ENCODE assay signal across 19 cellular contexts in the genomic region with DNA sequence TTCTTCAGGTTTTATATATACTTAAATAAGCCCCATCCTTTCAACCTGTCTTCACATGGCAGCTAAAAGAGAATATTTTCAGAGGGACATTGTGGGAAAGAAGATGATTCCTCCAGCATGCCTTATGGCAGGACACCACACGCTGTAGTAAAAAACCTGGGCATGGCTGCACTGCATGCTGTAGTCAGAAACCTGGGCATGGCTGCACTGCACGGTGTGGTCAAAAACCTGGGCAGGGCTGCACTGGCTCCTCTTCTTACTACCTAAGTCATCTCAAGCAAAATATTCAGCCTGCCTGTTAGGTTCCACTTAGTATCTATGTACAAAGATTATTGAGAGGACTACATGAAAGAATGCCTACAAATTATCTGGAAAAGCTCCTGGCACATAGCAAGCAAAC.
"Had no signal": no experiment of that assay in that cellular context is flagged by ENCODE, and none has a peak within 500 bp of the region (broad histone marks: within the 10 kb centered on the region; RNA-seq: fewer than 3 reads in every experiment).

No MANE protein-coding gene starts in this region.

- DNase-seq: KBM-7, MV-4-11, NCI-H1048, NCI-H1105, NCI-H1417, NCI-H146, NCI-H1694 treated with DMSO at 0.1 percent for 48 hours, NCI-H1930, NCI-H2081, NCI-H2107, NCI-H2227 treated with DMSO at 0.1 percent for 48 hours, NCI-H524, NCI-H526 treated with DMSO at 0.1 percent for 48 hours, NCI-H774, Right ventricle myocardium superior, RPMI8226, SIG-M5 had no signal

- H3K4me3 ChIP-seq: SJSA1, SK-N-MC had no signal

- H3K36me3 ChIP-seq: SJSA1 had no signal

- H3K9me3 ChIP-seq: SJSA1 had no signal

- H3K27ac ChIP-seq: SJSA1 had no signal

- H3K27me3 ChIP-seq: SJSA1 had no signal

- H3K4me1 ChIP-seq: SJSA1 had no signal
